Comparison of ENCODE assay signal across 8 cellular contexts in genomic region chr3:149393355-149394165, GRCh38. TPM values are rescaled to one million over a fixed set of nuclear protein-coding genes. Genes with fewer than 3 reads are reported as not detected.
A peak's percentile ranks its signal among the peaks of the same experiment; 100 is the strongest.
DNase-seq lines count a peak whose midpoint lies in the region; ATAC-seq, FAIRE-seq and TF ChIP-seq lines count a peak whose summit lies in the region.

No MANE protein-coding gene starts in this region.

- intact Hi-C loops in K562 (cut with micrococcal nuclease): loop anchor here (1.0 to 2.0 kb wide), 2 partner anchors 87 to 95 kb away; no protein-coding TSS in a partner anchor

- no peaks in the 10 kb centered on the region for H4K20me1 ChIP-seq in K562 (replicated peaks; ENCODE audit: control insufficient read depth, insufficient read depth, low read length)

- H2AFZ ChIP-seq in K562 (ENCODE audit: low read depth, low read length): no peak overlapping the region

- POLR2A ChIA-PET in K562 (lab: Yijun Ruan, JAX): no interaction called here

- in situ Hi-C loops in K562 (cut with MboI): no loop called here

- no TSS peak for BruUV-seq in K562 (replicated peaks; lab: Mats Ljungman, UMichigan)

- H3K9me3 ChIP-seq in K562 (replicated peaks; ENCODE audit: control insufficient read depth, insufficient read depth, low read depth, low read length): no peaks in the 10 kb centered on the region

- H3K27ac ChIP-seq in K562 (ENCODE audit: extremely low read depth, low read depth, low read length): no peak overlapping the region

- H3K4me3 ChIP-seq in K562: no peak overlapping the region

- no peaks in the 10 kb centered on the region for H3K4me1 ChIP-seq in K562 (replicated peaks in 1 of 2; ENCODE audit: control insufficient read depth in 2 of 2, insufficient read depth in 2 of 2, low read length in 2 of 2)

- CTCF ChIA-PET in K562 (lab: Yijun Ruan, JAX; ENCODE audit: low intra/inter-chr PET ratio): interaction anchor here (1.0 to 1.8 kb wide), 3 partner anchors 273 to 438 kb away, joined by 3 to 5 read pairs (median 3); no protein-coding TSS in a partner anchor

- DNase-seq in Daoy (ENCODE audit: low read depth) (peak; percentile 81), HT1080 (ENCODE audit: low read depth) (peak; percentile 74), NOMO-1 treated with DMSO at 0.1 percent for 48 hours (lab: John Stamatoyannopoulos, UW; ENCODE audit: unreplicated experiment) (peak; percentile 90), K562 (ENCODE audit: extremely low read depth in 1 of 4, low spot score in 3 of 4) (peak; percentile 35 to 61 (median 48)), inferior parietal cortex (ENCODE audit: extremely low spot score) (peak; percentile 39), DMS79 (lab: John Stamatoyannopoulos, UW) (no peak)
- peak; percentile 19 to 24 for DNase-seq in stimulated activated CD4-positive, alpha-beta T cell treated with anti-CD3 and anti-CD28 coated beads, Interleukin-2, amount 100 ng/mL, for 48 hours

- ATAC-seq in GM21367 (IDR thresholded peaks at IDR 0.05; ENCODE audit: unreplicated experiment) (peak; percentile 82), K562 (peak; percentile 97)

- H3K79me2 ChIP-seq in K562 (ENCODE audit: control insufficient read depth, insufficient read depth, low read length): no peaks in the 10 kb centered on the region

- H3K4me2 ChIP-seq in K562 (ENCODE audit: insufficient read depth, low read length): no peak overlapping the region

- peak; percentile 86 for FAIRE-seq in K562 (lab: Jason Lieb, UNC)

- H3K27me3 ChIP-seq in K562 (ENCODE audit: control insufficient read depth in 2 of 2, insufficient read depth in 2 of 2, low read length in 2 of 2): peaks cover 0 to 5% of the 10 kb centered on the region in 2 experiments; a peak in 2 of 5 replicates

- peak; percentile 75 to 99 (median 93) for TF ChIP-seq CTCF in K562 (IDR thresholded peaks at IDR 0.05 in 2 of 3, conservative IDR thresholded peaks at IDR 0.05 in 1 of 3; ENCODE audit: insufficient read depth in 2 of 3, low read depth in 1 of 3, low read length in 3 of 3)

- TF ChIP-seq EP300 in K562 (IDR thresholded peaks at IDR 0.05; ENCODE audit: low read length): no peak

- 0% methylated on average over 4 of the region's 4 CpGs for WGBS in K562 (ENCODE audit: insufficient coverage, low coverage, missing lambda C conversion rate)

- peak; percentile 74 for TF ChIP-seq RAD21 in K562 (CRISPR knock-in tag; conservative IDR thresholded peaks at IDR 0.05 in 1 of 2, IDR thresholded peaks at IDR 0.05 in 1 of 2)

- no peak overlapping the region for H3K9ac ChIP-seq in K562 (ENCODE audit: insufficient read depth in 1 of 2, low read depth in 2 of 2, low read length in 2 of 2)

- H3K9me1 ChIP-seq in K562 (ENCODE audit: control insufficient read depth, insufficient read depth, low read length): no peaks in the 10 kb centered on the region

- no peaks in the 10 kb centered on the region for H3K36me3 ChIP-seq in K562 (ENCODE audit: control insufficient read depth, insufficient read depth, low read length)

- no peak for TF ChIP-seq POLR2A in K562 (conservative IDR thresholded peaks at IDR 0.05)

TF ChIP-seq in K562, 482 proteins besides CTCF, POLR2A, EP300 and RAD21 (continues in another document):
- TF ChIP-seq ARHGAP35 (IDR thresholded peaks at IDR 0.05; ENCODE audit: partially characterized antibody) (no peak), DEAF1 (CRISPR knock-in tag; IDR thresholded peaks at IDR 0.05) (peak; percentile 54), FOXJ2 (tag; IDR thresholded peaks at IDR 0.05) (no peak), CGGBP1 (CRISPR knock-in tag; IDR thresholded peaks at IDR 0.05) (no peak), ZNF324 (CRISPR knock-in tag; IDR thresholded peaks at IDR 0.05) (no peak), MYC (IDR thresholded peaks at IDR 0.05; ENCODE audit: low read depth, low read length) (no peak), MYC (CRISPR knock-in tag; IDR thresholded peaks at IDR 0.05; ENCODE audit: borderline replicate concordance, low read depth) (no peak), ETV6 (IDR thresholded peaks at IDR 0.05; ENCODE audit: borderline replicate concordance in 1 of 2, low read depth in 2 of 2, low read length in 1 of 2) (no peak), ETV6 (CRISPR knock-in tag; IDR thresholded peaks at IDR 0.05; ENCODE audit: borderline replicate concordance) (no peak), FIP1L1 (IDR thresholded peaks at IDR 0.05; ENCODE audit: low read depth, low read length, poor library complexity, severe bottlenecking) (no peak), CREB5 (CRISPR knock-in tag; IDR thresholded peaks at IDR 0.05) (no peak), TEAD4 (IDR thresholded peaks at IDR 0.05; ENCODE audit: low read length) (peak; percentile 58), TEAD4 (CRISPR knock-in tag; IDR thresholded peaks at IDR 0.05; ENCODE audit: borderline replicate concordance) (no peak), RCOR1 (IDR thresholded peaks at IDR 0.05; ENCODE audit: borderline replicate concordance in 1 of 2, low read depth in 2 of 2, low read length in 2 of 2) (no peak), RB1 (IDR thresholded peaks at IDR 0.05; ENCODE audit: low read depth) (peak; percentile 25; the same call in 1 of the 2 replicates), ZNF316 (IDR thresholded peaks at IDR 0.05) (no peak), ZFX (CRISPR knock-in tag; IDR thresholded peaks at IDR 0.05) (no peak), TEAD2 (tag; IDR thresholded peaks at IDR 0.05) (peak; percentile 85), SMC3 (conservative IDR thresholded peaks at IDR 0.05; ENCODE audit: insufficient read depth, low read depth, low read length) (peak; percentile 31; the same call in 1 of the 2 replicates), CEBPG (CRISPR knock-in tag; IDR thresholded peaks at IDR 0.05) (no peak), CEBPG (tag; conservative IDR thresholded peaks at IDR 0.05 in 1 of 2, IDR thresholded peaks at IDR 0.05 in 1 of 2) (no peak), GABPB1 (CRISPR knock-in tag; IDR thresholded peaks at IDR 0.05) (no peak), CEBPB (tag; IDR thresholded peaks at IDR 0.05) (0 out of 2 replicates have a peak, but pooled peaks have one; percentile 8)

RNA-seq across cellular contexts. Expression of gene TM4SF1, which starts 16.1 kb away (rescaled TPM):
- 206 and 209 TPM in 2 replicates for total RNA-seq in Daoy (2014; rRNA removed; shearing (Covaris generic))
- total RNA-seq in HT1080 (2014; rRNA removed; shearing (Covaris generic)): 508 and 543 TPM in 2 replicates
- 789 and 826 TPM in 2 replicates for polyA plus RNA-seq in HT1080 (2015; cell fraction: cytosol; rRNA removed)
- polyA plus RNA-seq in HT1080 (2015; cell fraction: nucleus; rRNA removed): 636 and 639 TPM in 2 replicates
- total RNA-seq in K562 (2011; cell fraction: chromatin; rRNA removed; ENCODE audit: low replicate concordance): 0.33 TPM in 1 of 2 replicates, not detected in the other
- total RNA-seq in K562 (2011; cell fraction: nucleolus; rRNA removed): 0.50 TPM in 1 of 2 replicates, not detected in the other
- not detected in 2 replicates for total RNA-seq in K562 (2011; cell fraction: nucleoplasm; rRNA removed)
- total RNA-seq in K562 (2014; rRNA removed) (not detected in 2 replicates), K562 (2014; rRNA removed; fragmentation: Illumina TruSeq; extraction: Trizol) (not detected in 2 replicates), K562 (2015; rRNA removed; fragmentation: Illumina TruSeq; extraction: Trizol) (0.11 TPM in 1 of 2 replicates, not detected in the other), K562 (2021) (0.44 and 0.67 TPM in 2 replicates)
- polyA plus RNA-seq in K562 (2011; rRNA removed) (0.06 and 0.12 TPM in 2 replicates), K562 (2014; fragmentation: Illumina TruSeq; extraction: Trizol) (not detected in 2 replicates), K562 (2014; fragmentation: Nextera tagmentation; extraction: Ambion mirVana) (under 1 TPM in 1 of 2 experiments, not detected in 1; 0.07 TPM), K562 (2014; rRNA removed) (0.08 TPM in 1 of 2 replicates, not detected in the other)
- 0.07 and 0.22 TPM in 2 replicates for polyA plus RNA-seq in K562 (2011; cell fraction: cytosol; rRNA removed)
- polyA plus RNA-seq in K562 (2011; cell fraction: nucleus; rRNA removed): 0.13 and 0.18 TPM in 2 replicates
- polyA plus RNA-seq in K562 (2012): 0.12 and 0.15 TPM in 2 replicates
- 0.25 and 0.60 TPM in 2 replicates for polyA minus RNA-seq in K562 (2011; rRNA and poly(A)+ RNA removed)
- polyA minus RNA-seq in K562 (2011; cell fraction: cytosol; rRNA and poly(A)+ RNA removed): 5.1 and 13.1 TPM in 2 replicates
- 1.4 and 2.2 TPM in 2 replicates for polyA minus RNA-seq in K562 (2011; cell fraction: nucleus; rRNA and poly(A)+ RNA removed)

Comparison
In these comparisons a context has a peak if more than half of its experiments do, and no peak if none do; other contexts are left out.
1. RNA of gene TM4SF1, which starts 16.1 kb away (total RNA-seq): 508 to 543 TPM in HT1080 and 206 to 209 TPM in Daoy; 0.11 to 0.67 TPM in K562; every median in the first group is over 100 times any median in the second.